ENCODE assay signal across 28 cellular contexts in the genomic region with DNA sequence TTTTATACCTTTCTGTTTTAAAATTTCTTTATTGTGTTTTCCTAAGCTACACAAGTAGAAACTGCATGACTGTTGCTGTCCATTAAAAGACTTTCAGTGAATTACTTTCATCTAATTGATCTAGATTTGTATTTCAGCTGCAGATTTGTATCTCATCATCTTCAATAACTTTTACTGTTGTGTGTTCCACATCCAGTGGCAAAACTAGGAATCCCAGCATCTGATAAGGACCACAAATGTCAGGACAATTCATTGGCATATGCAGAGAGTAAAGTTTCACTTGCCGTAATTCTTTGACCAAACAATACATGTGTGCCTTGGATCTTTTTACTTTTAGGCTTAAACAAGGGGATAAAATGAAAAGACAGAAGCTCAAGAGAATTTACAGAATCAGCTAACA.
"Had no signal": no experiment of that assay in that cellular context is flagged by ENCODE, and none has a peak within 500 bp of the region (broad histone marks: within the 10 kb centered on the region; RNA-seq: fewer than 3 reads in every experiment).

No MANE protein-coding gene starts in this region.

- ATAC-seq: natural killer cell; psoas muscle; right cardiac atrium; right lobe of liver; stimulated activated memory B cell treated with anti-CD40 and anti-IgM and Interleukin-4, amounts not matched to agents 10 μg/mL and 1 μg/mL and 100 μg/mL, for 72 hours; stimulated activated naive CD8-positive, alpha-beta T cell treated with anti-CD3 and anti-CD28 coated beads, Interleukin-15, amount 100 ng/mL, for 72 hours; stimulated activated naive CD8-positive, alpha-beta T cell treated with anti-CD3 and anti-CD28 coated beads, Interleukin-15, Interleukin-2, amounts not matched to agents 100 U/mL and 50 U/mL, for 24 hours; upper lobe of right lung had no signal

- DNase-seq: natural killer cell; occipital lobe; ovary; posterior cingulate gyrus; psoas muscle; right cardiac atrium; right lobe of liver; sigmoid colon; small intestine; spleen; stimulated activated CD4-positive, alpha-beta T cell treated with anti-CD3 and anti-CD28 coated beads, Interleukin-12 subunit alpha, Interleukin-12 subunit beta, amount 100 ng/mL, for 4 hours; stimulated activated CD4-positive, alpha-beta T cell treated with anti-CD3 and anti-CD28 coated beads, Interleukin-1b, Interleukin-23, amount 100 ng/mL, for 48 hours; stimulated activated CD4-positive, alpha-beta T cell treated with anti-CD3 and anti-CD28 coated beads, Interleukin-4, amount 100 ng/mL, for 1 hour; stimulated activated CD4-positive, alpha-beta T cell treated with anti-CD3 and anti-CD28 coated beads, Interleukin-4, amount 100 ng/mL, for 4 hours; stimulated activated CD8-positive, alpha-beta memory T cell treated with anti-CD3 and anti-CD28 coated beads, Interleukin-4, amount 100 ng/mL, for 48 hours; stimulated activated naive CD4-positive, alpha-beta T cell; stimulated activated naive CD8-positive, alpha-beta T cell treated with anti-CD3 and anti-CD28 coated beads, Interleukin-15, amount 100 ng/mL, for 72 hours; stimulated activated naive CD8-positive, alpha-beta T cell treated with anti-CD3 and anti-CD28 coated beads, Interleukin-15, Interleukin-2, amounts not matched to agents 100 U/mL and 50 U/mL, for 24 hours; substantia nigra; testis; tibial artery; transverse colon; upper lobe of right lung; uterus had no signal

- H3K27me3 ChIP-seq: neural progenitor cell, ovary, right lobe of liver, sigmoid colon, testis, tibial artery, transverse colon, uterus had no signal

- H3K9ac ChIP-seq: neural progenitor cell, parathyroid adenoma had no signal

- H3K4me2 ChIP-seq: neural progenitor cell had no signal

- H3K4me3 ChIP-seq: neural progenitor cell, ovary, psoas muscle, right lobe of liver, sigmoid colon, spleen, suprapubic skin, testis, tibial artery, transverse colon, upper lobe of right lung, uterus had no signal

- H3K27ac ChIP-seq: neural progenitor cell, ovary, parathyroid adenoma, psoas muscle, right lobe of liver, sigmoid colon, spleen, suprapubic skin, testis, tibial artery, transverse colon, upper lobe of right lung, uterus had no signal

- H3K4me1 ChIP-seq: neural progenitor cell, parathyroid adenoma, psoas muscle, right lobe of liver, spleen, suprapubic skin, testis, tibial artery, transverse colon, upper lobe of right lung, uterus had no signal

- H3K9me3 ChIP-seq: ovary, psoas muscle, right lobe of liver, sigmoid colon, spleen, suprapubic skin, testis, tibial artery, transverse colon, upper lobe of right lung, uterus had no signal

- H3K36me3 ChIP-seq: neural progenitor cell, ovary, right lobe of liver, sigmoid colon, spleen, suprapubic skin, tibial artery, transverse colon, upper lobe of right lung, uterus had no signal

- H3K79me2 ChIP-seq: parathyroid adenoma had no signal

- H2AFZ ChIP-seq: neural progenitor cell, parathyroid adenoma had no signal
